ENCODE assay signal across 8 cellular contexts in genomic region chr5:78361226-78361993, GRCh38. TPM values are rescaled to one million over a fixed set of nuclear protein-coding genes. Genes with fewer than 3 reads are reported as not detected.
DNase-seq lines count a peak whose midpoint lies in the region; ATAC-seq and TF ChIP-seq lines count a peak whose summit lies in the region.

No MANE protein-coding gene starts in this region.

- no peak overlapping the region for H3K14ac ChIP-seq in trophoblast cell (ENCODE audit: low read length)

- H3K36me3 Mint-ChIP-seq in activated naive CD8-positive, alpha-beta T cell treated with anti-CD3 and anti-CD28 coated beads, Interleukin-2, amount 50 U/mL, for 24 hours (ENCODE audit: low read depth) = peaks cover 5% of the 10 kb centered on the region

- peak overlapping the region; percentile 98 to 99 for H3K4me3 ChIP-seq in right atrium auricular region
- peak overlapping the region; percentile 98 for H3K4me3 ChIP-seq in trophoblast cell (ENCODE audit: low read depth, low read length)

- no peaks in the 10 kb centered on the region for H3K27me3 ChIP-seq in right atrium auricular region
- H3K27me3 ChIP-seq in trophoblast cell (ENCODE audit: insufficient read depth, low read length) = no peaks in the 10 kb centered on the region

- no peak overlapping the region for H2BK12ac ChIP-seq in trophoblast cell (ENCODE audit: low read length)

- no peak overlapping the region for H3K18ac ChIP-seq in trophoblast cell (ENCODE audit: low read length)

- peak in 1 of 2 donors; percentile 27 for TF ChIP-seq CTCF in right atrium auricular region (IDR thresholded peaks at IDR 0.05)

- peaks cover 0 to 25% of the 10 kb centered on the region in 2 donors for H3K4me1 ChIP-seq in right atrium auricular region
- peaks cover 0 to 5% of the 10 kb centered on the region in 2 experiments for H3K4me1 ChIP-seq in trophoblast cell (ENCODE audit: control insufficient read depth in 1 of 2, insufficient read depth in 2 of 2, low read length in 2 of 2)

- H2AFZ ChIP-seq in trophoblast cell (ENCODE audit: insufficient read depth, low read length, poor library complexity) = peak overlapping the region; percentile 89

- no peak overlapping the region for H4K8ac ChIP-seq in trophoblast cell (ENCODE audit: low read depth, low read length)

- peak overlapping the region; percentile 93 for H3K4me3 Mint-ChIP-seq in activated naive CD8-positive, alpha-beta T cell treated with anti-CD3 and anti-CD28 coated beads, Interleukin-2, amount 50 U/mL, for 24 hours

- no CpG with 5 or more reads among the region's 15 CpGs for WGBS in trophoblast cell (ENCODE audit: extremely low coverage, insufficient coverage, insufficient read length)

- peak overlapping the region; percentile 92 for H3K27ac ChIP-seq in right atrium auricular region
- no peak overlapping the region for H3K27ac ChIP-seq in trophoblast cell (ENCODE audit: low read depth, low read length)

- peaks cover 8% of the 10 kb centered on the region for H3K79me1 ChIP-seq in trophoblast cell (ENCODE audit: low read length)

- H3K23ac ChIP-seq in trophoblast cell (ENCODE audit: low read length) = no peak overlapping the region

- no peak overlapping the region for H3K9ac ChIP-seq in trophoblast cell (ENCODE audit: low read length)

- POLR2A ChIA-PET in HEK293T (lab: Yijun Ruan, JAX) = interaction anchor here (0.7 to 3.6 kb wide), 8 partner anchors 11 to 147 kb away, joined by 3 to 36 read pairs (median 4); partner anchors contain the start of gene AP3B1

- peak overlapping the region; percentile 84 for H3K4me2 ChIP-seq in trophoblast cell (ENCODE audit: low read length)

- H3K27ac Mint-ChIP-seq in activated naive CD8-positive, alpha-beta T cell treated with anti-CD3 and anti-CD28 coated beads, Interleukin-2, amount 50 U/mL, for 24 hours = peak overlapping the region; percentile 97

- H4K12ac ChIP-seq in trophoblast cell (ENCODE audit: low read depth, low read length) = no peak overlapping the region

- H4K91ac ChIP-seq in trophoblast cell (ENCODE audit: low read depth, low read length) = no peak overlapping the region

- H3K4ac ChIP-seq in trophoblast cell (ENCODE audit: low read depth, low read length) = no peak overlapping the region

- CTCF ChIA-PET in HEK293T (lab: Yijun Ruan, JAX) = interaction anchor here (1.0 kb wide), 2 partner anchors 41 to 106 kb away, joined by 4 read pairs; no protein-coding TSS in a partner anchor

- no peaks in the 10 kb centered on the region for H3K9me3 ChIP-seq in right atrium auricular region
- no peaks in the 10 kb centered on the region for H3K9me3 ChIP-seq in trophoblast cell (ENCODE audit: insufficient read depth, low read depth, low read length)

- peaks cover 11% of the 10 kb centered on the region for H3K79me2 ChIP-seq in trophoblast cell (ENCODE audit: control insufficient read depth, insufficient read depth, low read length, poor library complexity)

- H3K36me3 ChIP-seq in right atrium auricular region (no peaks in the 10 kb centered on the region), trophoblast cell (ENCODE audit: control insufficient read depth in 1 of 2, insufficient read depth in 2 of 2, low read length in 2 of 2) (no peaks in the 10 kb centered on the region)

- DNase-seq in COR-L47 (lab: John Stamatoyannopoulos, UW) = peak; percentile 59
- DNase-seq in HEK293T (ENCODE audit: extremely low spot score) = peak; percentile 39
- peak; percentile 93 for DNase-seq in NCI-H69 (lab: John Stamatoyannopoulos, UW)
- DNase-seq in activated naive CD8-positive, alpha-beta T cell treated with anti-CD3 and anti-CD28 coated beads, Interleukin-2, amount 50 U/mL, for 24 hours = no peak
- DNase-seq in right atrium auricular region (ENCODE audit: low spot score) = peak; percentile 63
- peak; percentile 59 to 73 for DNase-seq in trophoblast cell

- no peaks in the 10 kb centered on the region for H3K27me3 Mint-ChIP-seq in activated naive CD8-positive, alpha-beta T cell treated with anti-CD3 and anti-CD28 coated beads, Interleukin-2, amount 50 U/mL, for 24 hours

- no peaks in the 10 kb centered on the region for H3K9me3 Mint-ChIP-seq in activated naive CD8-positive, alpha-beta T cell treated with anti-CD3 and anti-CD28 coated beads, Interleukin-2, amount 50 U/mL, for 24 hours

- H2BK5ac ChIP-seq in trophoblast cell (ENCODE audit: low read depth, low read length, poor library complexity) = no peak overlapping the region

- no peak for ATAC-seq in activated naive CD8-positive, alpha-beta T cell treated with anti-CD3 and anti-CD28 coated beads, Interleukin-2, amount 50 U/mL, for 24 hours
- no peak for ATAC-seq in HG03097 (IDR thresholded peaks at IDR 0.05; ENCODE audit: low FRiP score, unreplicated experiment)
- ATAC-seq in GM19397 (IDR thresholded peaks at IDR 0.05; ENCODE audit: unreplicated experiment) = no peak

- peaks cover 40% of the 10 kb centered on the region for H3K4me1 Mint-ChIP-seq in activated naive CD8-positive, alpha-beta T cell treated with anti-CD3 and anti-CD28 coated beads, Interleukin-2, amount 50 U/mL, for 24 hours

- H2BK120ac ChIP-seq in trophoblast cell (ENCODE audit: insufficient read depth, low read length, poor library complexity) = no peak overlapping the region

- H2AK5ac ChIP-seq in trophoblast cell (ENCODE audit: low read length) = no peak overlapping the region

TF ChIP-seq in HEK293T, 16 proteins besides CTCF, POLR2A, EP300 and RAD21:
- TF ChIP-seq BHLHE40 (IDR thresholded peaks at IDR 0.05; ENCODE audit: borderline replicate concordance) = no peak
- TF ChIP-seq HDGF (IDR thresholded peaks at IDR 0.05; ENCODE audit: borderline replicate concordance) = no peak
- no peak for TF ChIP-seq ZNF384 (IDR thresholded peaks at IDR 0.05)
- TF ChIP-seq SP1 (IDR thresholded peaks at IDR 0.05) = no peak
- no peak for TF ChIP-seq ELF4 (IDR thresholded peaks at IDR 0.05)
- TF ChIP-seq FOXA1 (IDR thresholded peaks at IDR 0.05) = no peak
- TF ChIP-seq PKNOX1 (IDR thresholded peaks at IDR 0.05) = no peak
- no peak for TF ChIP-seq LEF1 (IDR thresholded peaks at IDR 0.05; ENCODE audit: borderline replicate concordance)
- no peak for TF ChIP-seq FOXM1 (IDR thresholded peaks at IDR 0.05; ENCODE audit: borderline replicate concordance)
- TF ChIP-seq ARNT (IDR thresholded peaks at IDR 0.05) = no peak
- TF ChIP-seq FOXK2 (IDR thresholded peaks at IDR 0.05) = no peak
- no peak for TF ChIP-seq L3MBTL2 (conservative IDR thresholded peaks at IDR 0.05)
- TF ChIP-seq SUZ12 (IDR thresholded peaks at IDR 0.05) = no peak
- TF ChIP-seq TARDBP (IDR thresholded peaks at IDR 0.05) = no peak
- TF ChIP-seq NFRKB (IDR thresholded peaks at IDR 0.05) = no peak
- TF ChIP-seq CTBP1 (IDR thresholded peaks at IDR 0.05; ENCODE audit: borderline replicate concordance) = no peak

RNA-seq across cellular contexts. Expression of gene SCAMP1, which starts 1.0 kb away (rescaled TPM):
- total RNA-seq in right atrium auricular region = 10 to 100 TPM; 21.0 to 39.3 TPM
- polyA plus RNA-seq in trophoblast cell (2013) = 16.7 and 18.6 TPM in 2 replicates
